Comparison of ENCODE assay signal across 1 cellular context in the genomic region with DNA sequence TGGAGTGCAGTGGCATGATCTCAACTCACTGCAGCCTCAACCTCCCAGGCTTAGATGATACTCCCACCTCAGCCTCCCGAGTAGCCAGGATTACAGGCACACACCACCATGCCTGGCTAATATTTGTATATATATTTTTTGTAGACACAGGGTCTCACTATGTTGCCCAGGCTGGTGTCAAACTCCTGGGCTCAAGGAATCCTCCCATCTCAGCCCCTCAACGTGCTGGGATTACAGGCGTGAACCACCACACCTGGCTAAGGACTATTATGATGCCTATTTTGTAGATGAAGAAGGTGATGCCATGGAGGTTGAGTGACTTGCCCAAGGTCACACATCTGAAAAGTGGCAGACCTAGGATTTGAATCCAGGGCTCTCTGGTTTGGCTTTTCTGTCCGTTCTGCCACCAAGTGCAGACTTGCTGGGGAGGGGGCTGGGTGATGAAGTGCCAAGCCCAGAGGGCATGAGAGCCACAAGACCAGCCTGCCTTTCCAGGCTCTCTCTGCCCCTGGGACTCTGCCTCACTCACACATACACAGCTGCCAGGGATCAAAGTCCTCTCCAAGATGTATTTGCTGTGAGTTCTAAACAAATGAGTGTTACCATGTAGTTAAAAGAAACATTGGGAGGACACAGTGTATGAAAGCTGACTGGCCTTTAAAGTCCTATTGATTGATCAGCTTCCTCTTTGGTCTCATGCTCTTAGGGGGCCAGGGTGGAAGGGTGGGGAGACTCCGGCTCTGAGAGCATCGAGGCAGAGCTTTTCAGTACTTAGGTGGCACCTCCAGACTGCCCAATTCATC.
A peak's percentile ranks its signal among the peaks of the same experiment; 100 is the strongest.
TF ChIP-seq lines count a peak whose summit lies in the region.

No MANE protein-coding gene starts in this region.

TF ChIP-seq in HepG2, 621 proteins besides CTCF, POLR2A, EP300 and RAD21 (continued from another document and continues in another):
- TF ChIP-seq AHDC1 (CRISPR knock-in tag; IDR thresholded peaks at IDR 0.05; ENCODE audit: borderline replicate concordance) (peak; percentile 86), RNF2 (conservative IDR thresholded peaks at IDR 0.05; ENCODE audit: low read depth) (no peak), FOSL2 (CRISPR knock-in tag; IDR thresholded peaks at IDR 0.05) (peak; percentile 44; the same call in 1 of the 2 replicates), DPF2 (CRISPR knock-in tag; IDR thresholded peaks at IDR 0.05; ENCODE audit: borderline replicate concordance, low read depth) (peak; percentile 22; the same call in 1 of the 2 replicates), SSRP1 (CRISPR knock-in tag; IDR thresholded peaks at IDR 0.05) (no peak), JUND (CRISPR knock-in tag; IDR thresholded peaks at IDR 0.05) (no peak), ZNF331 (CRISPR knock-in tag; IDR thresholded peaks at IDR 0.05) (0 out of 2 replicates have a peak, but pooled peaks have one; percentile 24), PCBP1 (IDR thresholded peaks at IDR 0.05; ENCODE audit: borderline replicate concordance, low read depth, low read length) (no peak), BHLHE40 (IDR thresholded peaks at IDR 0.05; ENCODE audit: low read length) (peak; percentile 45; the same call in 1 of the 2 replicates), DZIP1 (CRISPR knock-in tag; IDR thresholded peaks at IDR 0.05) (no peak), TBX3 (IDR thresholded peaks at IDR 0.05; ENCODE audit: borderline replicate concordance) (0 out of 2 replicates have a peak, but pooled peaks have one; percentile 9), EED (CRISPR knock-in tag; IDR thresholded peaks at IDR 0.05) (no peak), ZNF850 (CRISPR knock-in tag; conservative IDR thresholded peaks at IDR 0.05) (no peak), RARA (CRISPR knock-in tag; IDR thresholded peaks at IDR 0.05) (peak; percentile 52), ARID2 (CRISPR knock-in tag; IDR thresholded peaks at IDR 0.05; ENCODE audit: borderline replicate concordance) (no peak), ZMYM3 (CRISPR knock-in tag; IDR thresholded peaks at IDR 0.05) (peak; percentile 88), HMGXB4 (CRISPR knock-in tag; IDR thresholded peaks at IDR 0.05; ENCODE audit: borderline replicate concordance in 1 of 2, low read depth in 1 of 2) (no peak), ZFP1 (CRISPR knock-in tag; IDR thresholded peaks at IDR 0.05) (no peak), MIER3 (CRISPR knock-in tag; IDR thresholded peaks at IDR 0.05; ENCODE audit: borderline replicate concordance) (peak; percentile 74; the same call in 1 of the 2 replicates), FOXO1 (CRISPR knock-in tag; IDR thresholded peaks at IDR 0.05) (peak; percentile 29; the same call in 1 of the 2 replicates), MXI1 (IDR thresholded peaks at IDR 0.05; ENCODE audit: borderline replicate concordance, low read depth, low read length) (peak; percentile 38; the same call in 1 of the 3 replicates), THAP11 (CRISPR knock-in tag; IDR thresholded peaks at IDR 0.05) (no peak), HNF1B (CRISPR knock-in tag; IDR thresholded peaks at IDR 0.05) (peak; percentile 50; the same call in 1 of the 2 replicates), EHMT2 (IDR thresholded peaks at IDR 0.05; ENCODE audit: borderline replicate concordance, low read depth, low read length) (peak; percentile 32; the same call in 1 of the 2 replicates), SAP130 (CRISPR knock-in tag; IDR thresholded peaks at IDR 0.05; ENCODE audit: low read depth) (peak; percentile 61), SP5 (CRISPR knock-in tag; IDR thresholded peaks at IDR 0.05; ENCODE audit: borderline replicate concordance, low read depth) (peak; percentile 31; the same call in 1 of the 2 replicates), ZNF644 (CRISPR knock-in tag; IDR thresholded peaks at IDR 0.05; ENCODE audit: low read depth) (0 out of 2 replicates have a peak, but pooled peaks have one; percentile 48), CHD2 (IDR thresholded peaks at IDR 0.05; ENCODE audit: low read depth, low read length) (no peak), DDIT3 (CRISPR knock-in tag; IDR thresholded peaks at IDR 0.05) (no peak), E2F2 (CRISPR knock-in tag; IDR thresholded peaks at IDR 0.05; ENCODE audit: borderline replicate concordance) (no peak), ETV5 (CRISPR knock-in tag; IDR thresholded peaks at IDR 0.05; ENCODE audit: borderline replicate concordance) (peak; percentile 34; the same call in 1 of the 2 replicates), FOXK1 (CRISPR knock-in tag; IDR thresholded peaks at IDR 0.05; ENCODE audit: borderline replicate concordance, low read depth) (peak; percentile 55; the same call in 1 of the 2 replicates), NAIF1 (CRISPR knock-in tag; IDR thresholded peaks at IDR 0.05; ENCODE audit: borderline replicate concordance) (0 out of 2 replicates have a peak, but pooled peaks have one; percentile 24), SMAD3 (CRISPR knock-in tag; IDR thresholded peaks at IDR 0.05) (0 out of 2 replicates have a peak, but pooled peaks have one; percentile 22), POGZ (CRISPR knock-in tag; IDR thresholded peaks at IDR 0.05) (peak; percentile 49; the same call in 1 of the 2 replicates), TFDP2 (CRISPR knock-in tag; IDR thresholded peaks at IDR 0.05) (no peak)
- TF ChIP-seq, protein P1, sequence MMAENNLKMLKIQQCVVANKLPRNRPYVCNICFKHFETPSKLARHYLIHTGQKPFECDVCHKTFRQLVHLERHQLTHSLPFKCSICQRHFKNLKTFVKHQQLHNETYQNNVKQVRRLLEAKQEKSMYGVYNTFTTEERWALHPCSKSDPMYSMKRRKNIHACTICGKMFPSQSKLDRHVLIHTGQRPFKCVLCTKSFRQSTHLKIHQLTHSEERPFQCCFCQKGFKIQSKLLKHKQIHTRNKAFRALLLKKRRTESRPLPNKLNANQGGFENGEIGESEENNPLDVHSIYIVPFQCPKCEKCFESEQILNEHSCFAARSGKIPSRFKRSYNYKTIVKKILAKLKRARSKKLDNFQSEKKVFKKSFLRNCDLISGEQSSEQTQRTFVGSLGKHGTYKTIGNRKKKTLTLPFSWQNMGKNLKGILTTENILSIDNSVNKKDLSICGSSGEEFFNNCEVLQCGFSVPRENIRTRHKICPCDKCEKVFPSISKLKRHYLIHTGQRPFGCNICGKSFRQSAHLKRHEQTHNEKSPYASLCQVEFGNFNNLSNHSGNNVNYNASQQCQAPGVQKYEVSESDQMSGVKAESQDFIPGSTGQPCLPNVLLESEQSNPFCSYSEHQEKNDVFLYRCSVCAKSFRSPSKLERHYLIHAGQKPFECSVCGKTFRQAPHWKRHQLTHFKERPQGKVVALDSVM (CRISPR knock-in tag; IDR thresholded peaks at IDR 0.05), result 0 out of 2 replicates have a peak, but pooled peaks have one; percentile 19
